12 cellular contexts compared by ENCODE assay signal in the genomic region with DNA sequence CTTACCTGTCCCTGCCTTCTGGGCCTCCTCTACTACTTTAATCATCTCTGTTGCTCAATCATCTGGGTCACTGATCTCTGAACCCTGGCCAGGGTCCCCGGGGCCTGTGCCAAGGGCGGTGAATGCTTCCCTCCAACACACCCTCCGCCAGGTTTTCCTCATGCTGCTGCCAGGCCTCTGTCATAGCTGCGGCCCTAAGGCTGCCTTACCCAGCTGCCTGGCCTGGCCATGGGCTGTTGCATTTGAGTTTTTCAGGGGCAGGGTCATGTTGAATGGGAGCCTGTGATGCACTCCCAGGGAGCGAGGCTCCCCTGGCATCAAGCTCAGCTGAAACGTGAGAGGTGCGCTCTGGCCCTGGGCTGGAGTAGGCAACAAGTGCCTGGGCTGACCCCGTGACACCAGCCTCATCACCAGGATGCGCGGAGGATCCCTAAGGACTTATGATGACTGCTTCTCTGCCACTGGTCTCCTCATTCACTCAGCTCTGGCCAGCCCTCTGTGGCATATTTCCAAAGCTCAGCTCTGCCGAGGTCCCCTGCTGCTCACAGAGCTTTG. TPM values are rescaled to one million over a fixed set of nuclear protein-coding genes. Genes with fewer than 3 reads are reported as not detected.
DNase-seq lines count a peak whose midpoint lies in the region; ATAC-seq, FAIRE-seq and TF ChIP-seq lines count a peak whose summit lies in the region.
"Had no signal": no experiment of that assay in that cellular context is flagged by ENCODE, and none has a peak within 500 bp of the region (broad histone marks: within the 10 kb centered on the region; RNA-seq: fewer than 3 reads in every experiment).

No MANE protein-coding gene starts in this region.

- H3K79me2 ChIP-seq in astrocyte (ENCODE audit: insufficient read depth, low read length): no peaks in the 10 kb centered on the region

- intact Hi-C loops in stomach (cut with DNase I; ENCODE audit: low total_unique reads): no loop called here

- H3K9ac ChIP-seq in astrocyte (ENCODE audit: low read length): no peak overlapping the region
- H3K9ac ChIP-seq in liver (ENCODE audit: low read depth in 1 of 2, low read length in 2 of 2): no peak overlapping the region

- no peak overlapping the region for H3K4me2 ChIP-seq in astrocyte (ENCODE audit: low read length)

- TF ChIP-seq CTCF in astrocyte (IDR thresholded peaks at IDR 0.05; ENCODE audit: insufficient read depth, low read depth, low read length) (no peak), liver (IDR thresholded peaks at IDR 0.05; ENCODE audit: low read depth, low read length, missing input control) (no peak), stomach (IDR thresholded peaks at IDR 0.05) (no peak)

- peak overlapping the region; percentile 9 for H2AFZ ChIP-seq in astrocyte (ENCODE audit: low read depth, low read length)

- ATAC-seq in stimulated activated naive CD8-positive, alpha-beta T cell treated with anti-CD3 and anti-CD28 coated beads, Interleukin-15, amount 100 ng/mL, for 72 hours: no peak
- ATAC-seq in stimulated activated memory B cell treated with anti-CD40 and anti-IgM and Interleukin-4, amounts not matched to agents 10 μg/mL and 1 μg/mL and 100 μg/mL, for 72 hours: no peak

- no peak for TF ChIP-seq POLR2A in stomach (IDR thresholded peaks at IDR 0.05)

- FAIRE-seq in astrocyte (lab: Jason Lieb, UNC): no peak

- peak; percentile 37 for DNase-seq in M059J (ENCODE audit: low read depth)
- DNase-seq in astrocyte (ENCODE audit: low read depth): no peak
- DNase-seq in stomach: peak; percentile 79
- no peak for DNase-seq in stimulated activated naive CD8-positive, alpha-beta T cell treated with anti-CD3 and anti-CD28 coated beads, Interleukin-15, amount 100 ng/mL, for 72 hours
- no peak for DNase-seq in activated CD4-positive, CD25-positive, alpha-beta regulatory T cell (lab: John Stamatoyannopoulos, UW)
- DNase-seq in immature natural killer cell: no peak
- DNase-seq: activated T-cell treated with anti-CD3 and anti-CD28 coated beads, Interleukin-2, amount 50 U/mL, for 48 hours; NCI-H1105; NK-92 treated with Interleukin-12 subunit alpha and Interleukin-12 subunit beta, amount 100 ng/mL, for 24 hours had no signal

- peaks cover 10% of the 10 kb centered on the region for H3K4me1 Mint-ChIP-seq in astrocyte (ENCODE audit: low read depth, unreplicated experiment)
- H3K4me1 Mint-ChIP-seq in stimulated activated naive CD8-positive, alpha-beta T cell treated with anti-CD3 and anti-CD28 coated beads, Interleukin-15, amount 100 ng/mL, for 72 hours: no peaks in the 10 kb centered on the region
- no peaks in the 10 kb centered on the region for H3K4me1 Mint-ChIP-seq in stimulated activated memory B cell treated with anti-CD40 and anti-IgM and Interleukin-4, amounts not matched to agents 10 μg/mL and 1 μg/mL and 100 μg/mL, for 72 hours
- H3K4me1 Mint-ChIP-seq in immature natural killer cell: no peaks in the 10 kb centered on the region

- H3K4me1 ChIP-seq in astrocyte (ENCODE audit: insufficient read depth, low read length) (peaks cover 17% of the 10 kb centered on the region), liver (ENCODE audit: control insufficient read depth in 4 of 4, insufficient read depth in 4 of 4, low read length in 3 of 4) (peaks cover 9 to 34% (median 26%) of the 10 kb centered on the region in 4 donors), stomach (peaks cover 14 to 54% (median 35%) of the 10 kb centered on the region in 4 donors)

- no peak for TF ChIP-seq EP300 in stomach (IDR thresholded peaks at IDR 0.05)

- H3K36me3 ChIP-seq in astrocyte (ENCODE audit: insufficient read depth, low read length) (no peaks in the 10 kb centered on the region), liver (ENCODE audit: control insufficient read depth in 4 of 4, insufficient read depth in 3 of 4, low read depth in 1 of 4, low read length in 3 of 4) (no peaks in the 10 kb centered on the region), stomach (no peaks in the 10 kb centered on the region)

- H3K27ac ChIP-seq in astrocyte (ENCODE audit: low read depth, low read length): no peak overlapping the region
- peak overlapping the region; percentile 73 for H3K27ac ChIP-seq in liver (ENCODE audit: low read depth in 1 of 2, low read length in 2 of 2)
- peak overlapping the region in 2 of 5 donors; percentile 2 to 83 for H3K27ac ChIP-seq in stomach

- TF ChIP-seq RAD21 in liver (IDR thresholded peaks at IDR 0.05): peak; percentile 24 to 35

- H3K4me3 Mint-ChIP-seq in astrocyte (ENCODE audit: unreplicated experiment) (no peak overlapping the region), immature natural killer cell (no peak overlapping the region)
- H3K4me3 Mint-ChIP-seq in stimulated activated naive CD8-positive, alpha-beta T cell treated with anti-CD3 and anti-CD28 coated beads, Interleukin-15, amount 100 ng/mL, for 72 hours: no peak overlapping the region
- H3K4me3 Mint-ChIP-seq in stimulated activated memory B cell treated with anti-CD40 and anti-IgM and Interleukin-4, amounts not matched to agents 10 μg/mL and 1 μg/mL and 100 μg/mL, for 72 hours: no peak overlapping the region

- H3K27me3 ChIP-seq in astrocyte (ENCODE audit: insufficient read depth, low read length) (peaks cover 3% of the 10 kb centered on the region), liver (ENCODE audit: control insufficient read depth in 4 of 4, insufficient read depth in 4 of 4, low read length in 3 of 4) (no peaks in the 10 kb centered on the region), stomach (no peaks in the 10 kb centered on the region)

- H3K27ac Mint-ChIP-seq in astrocyte (ENCODE audit: unreplicated experiment) (no peak overlapping the region), immature natural killer cell (no peak overlapping the region)
- H3K27ac Mint-ChIP-seq in stimulated activated naive CD8-positive, alpha-beta T cell treated with anti-CD3 and anti-CD28 coated beads, Interleukin-15, amount 100 ng/mL, for 72 hours: no peak overlapping the region
- no peak overlapping the region for H3K27ac Mint-ChIP-seq in stimulated activated memory B cell treated with anti-CD40 and anti-IgM and Interleukin-4, amounts not matched to agents 10 μg/mL and 1 μg/mL and 100 μg/mL, for 72 hours

- H4K20me1 ChIP-seq in astrocyte (ENCODE audit: insufficient read depth, low read length): no peaks in the 10 kb centered on the region

- H3K27me3 Mint-ChIP-seq in astrocyte (ENCODE audit: low read depth, unreplicated experiment) (peaks cover 19% of the 10 kb centered on the region), immature natural killer cell (ENCODE audit: low read depth in 3 of 3) (peaks cover 1 to 4% (median 2%) of the 10 kb centered on the region in 3 donors)
- H3K27me3 Mint-ChIP-seq in stimulated activated naive CD8-positive, alpha-beta T cell treated with anti-CD3 and anti-CD28 coated beads, Interleukin-15, amount 100 ng/mL, for 72 hours: peaks cover 12% of the 10 kb centered on the region
- peaks cover 34% of the 10 kb centered on the region for H3K27me3 Mint-ChIP-seq in stimulated activated memory B cell treated with anti-CD40 and anti-IgM and Interleukin-4, amounts not matched to agents 10 μg/mL and 1 μg/mL and 100 μg/mL, for 72 hours

- WGBS in liver: 49% methylated on average over 11 of the region's 11 CpGs
- WGBS in stomach, 5 donors: 54 to 65% (median 60%) methylated on average over 9 to 11 of the region's 11 CpGs

- H3K9me3 Mint-ChIP-seq in astrocyte (ENCODE audit: unreplicated experiment) (peaks cover 2% of the 10 kb centered on the region), immature natural killer cell (no peaks in the 10 kb centered on the region)
- no peaks in the 10 kb centered on the region for H3K9me3 Mint-ChIP-seq in stimulated activated naive CD8-positive, alpha-beta T cell treated with anti-CD3 and anti-CD28 coated beads, Interleukin-15, amount 100 ng/mL, for 72 hours
- H3K9me3 Mint-ChIP-seq in stimulated activated memory B cell treated with anti-CD40 and anti-IgM and Interleukin-4, amounts not matched to agents 10 μg/mL and 1 μg/mL and 100 μg/mL, for 72 hours: no peaks in the 10 kb centered on the region

- H3K9me3 ChIP-seq in astrocyte (ENCODE audit: insufficient read depth, low read depth, low read length) (no peaks in the 10 kb centered on the region), liver (ENCODE audit: control insufficient read depth in 4 of 4, low read length in 3 of 4) (no peaks in the 10 kb centered on the region), stomach (no peaks in the 10 kb centered on the region)

- no peak overlapping the region for H3K4me3 ChIP-seq in astrocyte (ENCODE audit: insufficient read depth, low read depth, low read length)
- no peak overlapping the region for H3K4me3 ChIP-seq in liver (ENCODE audit: low read depth in 1 of 3, low read length in 3 of 3)
- H3K4me3 ChIP-seq in stomach: no peak overlapping the region

- H3K36me3 Mint-ChIP-seq in astrocyte (ENCODE audit: low read depth, unreplicated experiment) (no peaks in the 10 kb centered on the region), immature natural killer cell (no peaks in the 10 kb centered on the region)
- H3K36me3 Mint-ChIP-seq in stimulated activated memory B cell treated with anti-CD40 and anti-IgM and Interleukin-4, amounts not matched to agents 10 μg/mL and 1 μg/mL and 100 μg/mL, for 72 hours: no peaks in the 10 kb centered on the region

TF ChIP-seq in liver, 16 proteins besides CTCF, POLR2A, EP300 and RAD21 (continues in another document):
- TF ChIP-seq HNF4A (conservative IDR thresholded peaks at IDR 0.05): peak; percentile 98 to 99
- peak; percentile 88 for TF ChIP-seq HNF4G (IDR thresholded peaks at IDR 0.05)
- TF ChIP-seq FOXA1 (IDR thresholded peaks at IDR 0.05): peak; percentile 45
- peak; percentile 71 for TF ChIP-seq YY1 (IDR thresholded peaks at IDR 0.05)
- TF ChIP-seq, protein P1, sequence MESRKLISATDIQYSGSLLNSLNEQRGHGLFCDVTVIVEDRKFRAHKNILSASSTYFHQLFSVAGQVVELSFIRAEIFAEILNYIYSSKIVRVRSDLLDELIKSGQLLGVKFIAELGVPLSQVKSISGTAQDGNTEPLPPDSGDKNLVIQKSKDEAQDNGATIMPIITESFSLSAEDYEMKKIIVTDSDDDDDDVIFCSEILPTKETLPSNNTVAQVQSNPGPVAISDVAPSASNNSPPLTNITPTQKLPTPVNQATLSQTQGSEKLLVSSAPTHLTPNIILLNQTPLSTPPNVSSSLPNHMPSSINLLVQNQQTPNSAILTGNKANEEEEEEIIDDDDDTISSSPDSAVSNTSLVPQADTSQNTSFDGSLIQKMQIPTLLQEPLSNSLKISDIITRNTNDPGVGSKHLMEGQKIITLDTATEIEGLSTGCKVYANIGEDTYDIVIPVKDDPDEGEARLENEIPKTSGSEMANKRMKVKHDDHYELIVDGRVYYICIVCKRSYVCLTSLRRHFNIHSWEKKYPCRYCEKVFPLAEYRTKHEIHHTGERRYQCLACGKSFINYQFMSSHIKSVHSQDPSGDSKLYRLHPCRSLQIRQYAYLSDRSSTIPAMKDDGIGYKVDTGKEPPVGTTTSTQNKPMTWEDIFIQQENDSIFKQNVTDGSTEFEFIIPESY (IDR thresholded peaks at IDR 0.05): no peak
- peak; percentile 65 to 86 for TF ChIP-seq JUND (IDR thresholded peaks at IDR 0.05)

RNA-seq across cellular contexts. Expression of gene EDN2, which starts 7.6 kb away (rescaled TPM):
- total RNA-seq in M059J (2014; rRNA removed; shearing (Covaris generic)): not detected in 2 replicates
- 0.45 TPM in 1 of 2 replicates, not detected in the other for total RNA-seq in astrocyte
- not detected for total RNA-seq in liver
- polyA plus RNA-seq in liver: under 1 TPM; 0.10 to 0.13 TPM
- total RNA-seq in stomach: 10 to 100 TPM in 2 of 5 donors, not detected in 3; 16.5 to 71.8 TPM
- polyA plus RNA-seq in stomach: 1 to 10 TPM; 1.5 to 2.5 (median 2.1) TPM
- polyA plus RNA-seq in immature natural killer cell: not detected
- polyA plus RNA-seq: neural cell had no signal

Comparison
In these comparisons a context has a peak if more than half of its experiments do, and no peak if none do; other contexts are left out.
1. DNase-seq: peak in M059J (single experiment) and stomach (single experiment); none in astrocyte (single experiment), stimulated activated naive CD8-positive, alpha-beta T cell treated with anti-CD3 and anti-CD28 coated beads, Interleukin-15, amount 100 ng/mL, for 72 hours (0 of 2), activated CD4-positive, CD25-positive, alpha-beta regulatory T cell (0 of 4) and immature natural killer cell (0 of 3).